ENCODE assay signal across 17 cellular contexts in genomic region chr3:137061186-137061585, GRCh38.
"Had no signal": no experiment of that assay in that cellular context is flagged by ENCODE, and none has a peak within 500 bp of the region (broad histone marks: within the 10 kb centered on the region; RNA-seq: fewer than 3 reads in every experiment).

No MANE protein-coding gene starts in this region.

- H3K27ac ChIP-seq: body of pancreas, heart right ventricle, lower lobe of right lung, psoas muscle, spleen, thoracic aorta, upper lobe of right lung had no signal

- H3K4me1 ChIP-seq: body of pancreas, lower lobe of right lung, psoas muscle, spleen, upper lobe of right lung had no signal

- H3K4me3 ChIP-seq: body of pancreas, heart right ventricle, lower lobe of right lung, psoas muscle, spleen, thoracic aorta, upper lobe of right lung had no signal

- H3K27me3 ChIP-seq: body of pancreas, spleen, upper lobe of right lung had no signal

- DNase-seq: activated CD4-positive, alpha-beta T cell treated with anti-CD3 and anti-CD28 coated beads, Interleukin-2, amount 10 ng/mL, durations not matched to agents 7 days and 5 days; activated CD4-positive, CD25-positive, alpha-beta regulatory T cell; activated CD8-positive, alpha-beta memory T cell treated with anti-CD3 and anti-CD28 coated beads, Interleukin-2, amount 50 U/mL, for 48 hours; activated gamma-delta T cell treated with Interleukin-2 at 50 U/mL for 16 hours; activated naive CD8-positive, alpha-beta T cell treated with anti-CD3 and anti-CD28 coated beads for 36 hours; amygdala; body of pancreas; caudate nucleus; foreskin melanocyte; heart right ventricle; left colon; lower lobe of right lung; psoas muscle; spleen; upper lobe of right lung had no signal

- H3K36me3 ChIP-seq: heart right ventricle, lower lobe of right lung, spleen, thoracic aorta, upper lobe of right lung had no signal

- ATAC-seq: body of pancreas, heart right ventricle, left colon, lower lobe of right lung, psoas muscle, sciatic nerve, upper lobe of right lung had no signal

- H3K9me3 ChIP-seq: body of pancreas, lower lobe of right lung, psoas muscle, thoracic aorta, upper lobe of right lung had no signal
